In the genomic region with DNA sequence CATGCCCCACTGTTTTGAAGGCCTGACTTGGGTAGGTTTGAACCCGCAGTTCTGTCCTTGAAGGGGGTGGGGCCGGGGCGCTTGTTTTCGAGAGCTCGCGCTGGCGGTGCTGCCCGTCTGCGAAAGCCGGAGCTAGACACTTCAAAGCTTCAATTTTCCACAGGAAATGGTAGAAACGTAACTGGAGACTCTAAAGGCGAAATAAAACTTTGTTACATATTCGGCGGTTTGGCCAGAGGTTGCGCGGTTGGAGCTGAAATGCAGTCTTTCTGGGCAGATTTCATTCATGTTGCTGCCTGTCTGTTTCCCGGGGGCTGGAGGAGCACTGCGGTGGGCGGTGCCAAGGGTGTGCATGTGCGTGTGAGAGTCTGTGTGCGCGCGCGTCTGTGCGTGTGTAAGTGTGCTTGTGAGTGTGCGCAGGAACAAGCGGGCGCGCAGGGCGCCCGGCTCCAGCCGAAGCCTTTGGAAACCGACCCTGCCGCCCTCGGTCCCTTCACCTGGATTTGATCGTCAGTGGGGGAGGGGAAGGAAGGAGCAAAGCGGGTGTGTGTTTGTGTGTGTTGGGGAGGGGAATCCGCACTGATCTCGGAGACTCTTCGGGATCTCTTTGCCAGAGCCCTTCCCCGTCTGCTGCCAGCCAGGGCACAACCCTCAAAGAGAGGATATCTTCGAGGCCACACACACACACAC, we compare ENCODE assay signal across 1 cellular context.
TF ChIP-seq lines count a peak whose summit lies in the region.

No MANE protein-coding gene starts in this region.

TF ChIP-seq in HCT116, 20 proteins besides CTCF, POLR2A, EP300 and RAD21 (continued from another document):
- TF ChIP-seq ZBTB33 (IDR thresholded peaks at IDR 0.05; ENCODE audit: extremely low read depth, insufficient replicate concordance, low read length) (no peak), SIN3A (IDR thresholded peaks at IDR 0.05; ENCODE audit: low read depth) (peak; percentile 43; the same call in 1 of the 2 replicates), CEBPB (IDR thresholded peaks at IDR 0.05; ENCODE audit: low read depth) (no peak)
- TF ChIP-seq, protein P1, sequence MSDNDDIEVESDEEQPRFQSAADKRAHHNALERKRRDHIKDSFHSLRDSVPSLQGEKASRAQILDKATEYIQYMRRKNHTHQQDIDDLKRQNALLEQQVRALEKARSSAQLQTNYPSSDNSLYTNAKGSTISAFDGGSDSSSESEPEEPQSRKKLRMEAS (IDR thresholded peaks at IDR 0.05): peak; percentile 57; the same call in 1 of the 2 replicates
TF ChIP-seq in HCT116: peak in this region for 2.
